ENCODE assay signal across 8 cellular contexts in genomic region chr1:109985251-109986053, GRCh38. TPM values are rescaled to one million over a fixed set of nuclear protein-coding genes. Genes with fewer than 3 reads are reported as not detected.
DNase-seq lines count a peak whose midpoint lies in the region; ATAC-seq and TF ChIP-seq lines count a peak whose summit lies in the region.

No MANE protein-coding gene starts in this region.

- H3K4me3 ChIP-seq in BJ (ENCODE audit: low read depth, low read length) (peak overlapping the region; percentile 89), KMS-11 (IDR thresholded peaks at IDR 0.05; ENCODE audit: insufficient read depth, low read depth, low read length) (peak overlapping the region; percentile 96), cardiac fibroblast (replicated peaks in 1 of 2; ENCODE audit: low read depth in 2 of 2, low read length in 2 of 2) (peak overlapping the region; percentile 77 to 83), mucosa of rectum (ENCODE audit: low read length in 2 of 2) (peak overlapping the region; percentile 82 to 88)

- POLR2A ChIA-PET in BJ (lab: Charles Lee), result interaction anchor here (0.6 to 1.7 kb wide), 6 partner anchors 26 to 468 kb away, joined by 3 to 9 read pairs (median 5); no protein-coding TSS in a partner anchor

- peaks cover 41% of the 10 kb centered on the region; the same call in 1 of the 2 replicates for H3K79me2 ChIP-seq in KMS-11 (ENCODE audit: insufficient read depth, low read depth)

- no peaks in the 10 kb centered on the region for H3K36me3 ChIP-seq in BJ (ENCODE audit: control insufficient read depth, insufficient read depth, low read length)
- no peaks in the 10 kb centered on the region for H3K36me3 ChIP-seq in KMS-11 (ENCODE audit: insufficient read depth)
- peaks cover 0 to 9% of the 10 kb centered on the region in 2 donors for H3K36me3 ChIP-seq in mucosa of rectum (ENCODE audit: control insufficient read depth in 2 of 2, insufficient read depth in 2 of 2, low read length in 2 of 2)

- ATAC-seq in GM21360 (IDR thresholded peaks at IDR 0.05; ENCODE audit: unreplicated experiment), result no peak
- no peak for ATAC-seq in GM21367 (IDR thresholded peaks at IDR 0.05; ENCODE audit: unreplicated experiment)
- no peak for ATAC-seq in GM21529 (IDR thresholded peaks at IDR 0.05; ENCODE audit: unreplicated experiment)

- H3K4me1 ChIP-seq in KMS-11 (ENCODE audit: low read depth, poor library complexity, severe bottlenecking) (peaks cover 58% of the 10 kb centered on the region), mucosa of rectum (ENCODE audit: control insufficient read depth in 2 of 2, insufficient read depth in 2 of 2, low read length in 2 of 2) (peaks cover 19 to 28% of the 10 kb centered on the region in 2 donors)

- H3K4me2 ChIP-seq in KMS-11, result peak overlapping the region; percentile 100

- TF ChIP-seq CTCF in BJ (IDR thresholded peaks at IDR 0.05; ENCODE audit: insufficient read depth, low read depth, low read length), result no peak
- no peak for TF ChIP-seq CTCF in KMS-11 (conservative IDR thresholded peaks at IDR 0.05; ENCODE audit: low read depth, low read length)
- TF ChIP-seq CTCF in cardiac fibroblast (IDR thresholded peaks at IDR 0.05; ENCODE audit: low read depth, low read length), result no peak

- H3K9me3 ChIP-seq in mucosa of rectum (ENCODE audit: control insufficient read depth in 2 of 2, low read length in 2 of 2), result no peaks in the 10 kb centered on the region

- peak overlapping the region; percentile 80 for H3K9ac ChIP-seq in KMS-11
- peak overlapping the region; percentile 79 to 92 for H3K9ac ChIP-seq in mucosa of rectum (ENCODE audit: low read depth in 1 of 2, low read length in 2 of 2)

- H4K20me1 ChIP-seq in KMS-11 (ENCODE audit: insufficient read depth), result no peaks in the 10 kb centered on the region

- H3K27me3 ChIP-seq in BJ (ENCODE audit: control insufficient read depth, insufficient read depth, low read length), result no peaks in the 10 kb centered on the region
- H3K27me3 ChIP-seq in KMS-11 (ENCODE audit: insufficient read depth, low read depth), result no peaks in the 10 kb centered on the region
- no peaks in the 10 kb centered on the region for H3K27me3 ChIP-seq in mucosa of rectum (ENCODE audit: control insufficient read depth in 2 of 2, insufficient read depth in 2 of 2, low read length in 2 of 2)

- H3K27ac ChIP-seq in KMS-11 (no peak overlapping the region; the same call in 1 of the 2 replicates), mucosa of rectum (ENCODE audit: low read depth in 2 of 2, low read length in 2 of 2) (peak overlapping the region; percentile 94 to 96)

- CTCF ChIA-PET in BJ (lab: Yijun Ruan, JAX), result interaction anchor here (0.7 to 14.6 kb wide), 38 partner anchors 8 to 488 kb away, joined by 3 to 763 read pairs (median 8); partner anchors contain the start of genes CSF1 and STRIP1

- no peak for DNase-seq in BJ (ENCODE audit: low read depth)
- no peak for DNase-seq in cardiac fibroblast (ENCODE audit: low read depth in 2 of 2)
- no peak for DNase-seq in EL

- H2AFZ ChIP-seq in KMS-11 (ENCODE audit: low read depth), result peak overlapping the region; percentile 81

RNA-seq across cellular contexts. Expression of gene AHCYL1, which starts 0.9 kb away (rescaled TPM):
- 95.5 and 105 TPM in 2 replicates for polyA plus RNA-seq in BJ (2011; rRNA removed)
- 64.5 and 72.6 TPM in 2 replicates for polyA minus RNA-seq in BJ (2011; rRNA and poly(A)+ RNA removed)

RNA-seq across cellular contexts. Expression of gene STRIP1, which starts 49.0 kb away (rescaled TPM):
- polyA plus RNA-seq in BJ (2011; rRNA removed), result 37.3 and 46.2 TPM in 2 replicates
- polyA minus RNA-seq in BJ (2011; rRNA and poly(A)+ RNA removed), result 35.2 and 49.0 TPM in 2 replicates
